In the genomic region with DNA sequence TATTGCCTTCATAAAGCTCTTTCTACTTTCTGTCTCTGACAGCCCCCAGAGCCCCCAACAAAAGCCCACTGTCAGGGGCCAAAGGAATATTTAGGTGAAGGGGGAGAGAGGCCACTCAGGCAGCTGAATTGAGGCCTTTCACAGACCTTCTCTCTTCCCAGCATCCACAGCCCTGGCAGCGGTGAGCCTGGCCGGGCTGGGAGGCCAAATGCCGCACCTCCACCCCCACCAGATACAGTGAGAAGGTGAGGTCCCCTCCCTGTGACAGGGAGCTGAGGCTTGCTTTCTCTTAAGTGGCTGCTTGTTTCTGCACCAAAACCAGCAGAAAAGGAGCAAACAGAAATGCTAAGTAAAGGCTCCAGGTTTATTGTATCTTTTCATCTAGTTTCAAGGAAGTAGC, we compare ENCODE assay signal across 17 cellular contexts.
"Had no signal": no experiment of that assay in that cellular context is flagged by ENCODE, and none has a peak within 500 bp of the region (broad histone marks: within the 10 kb centered on the region; RNA-seq: fewer than 3 reads in every experiment).

No MANE protein-coding gene starts in this region.

- H3K4me3 ChIP-seq: lung, pancreas, testis, upper lobe of left lung had no signal

- H3K9me3 Mint-ChIP-seq: activated CD4-positive, alpha-beta T cell treated with anti-CD3 and anti-CD28 coated beads, Interleukin-2, amount 10 ng/mL, durations not matched to agents 24 days and 14 days; activated CD8-positive, alpha-beta T cell treated with anti-CD3 and anti-CD28 coated beads for 36 hours; activated naive CD4-positive, alpha-beta T cell treated with anti-CD3 and anti-CD28 coated beads for 36 hours; stimulated activated naive CD8-positive, alpha-beta T cell treated with anti-CD3 and anti-CD28 coated beads, Interleukin-15, amount 100 ng/mL, for 72 hours had no signal

- DNase-seq: activated CD4-positive, alpha-beta T cell treated with anti-CD3 and anti-CD28 coated beads, Interleukin-2, amount 10 ng/mL, durations not matched to agents 24 days and 14 days; activated CD8-positive, alpha-beta T cell treated with anti-CD3 and anti-CD28 coated beads for 36 hours; activated naive CD4-positive, alpha-beta T cell treated with anti-CD3 and anti-CD28 coated beads for 36 hours; activated T-cell treated with anti-CD3 and anti-CD28 coated beads, Interleukin-2, amount 50 U/mL, for 4 hours; anterior cingulate cortex; cerebellar nuclear complex; effector CD8-positive, alpha-beta T cell; hypothalamus; pancreas; SK-N-SH; stimulated activated CD4-positive, alpha-beta T cell treated with anti-CD3 and anti-CD28 coated beads, Interleukin-12 subunit alpha, Interleukin-12 subunit beta, amount 100 ng/mL, for 4 hours; stimulated activated CD4-positive, alpha-beta T cell treated with anti-CD3 and anti-CD28 coated beads, Interleukin-1b, Interleukin-23, amount 100 ng/mL, for 48 hours; stimulated activated naive CD8-positive, alpha-beta T cell treated with anti-CD3 and anti-CD28 coated beads, Interleukin-15, amount 100 ng/mL, for 72 hours; upper lobe of left lung had no signal

- H3K36me3 ChIP-seq: pancreas, upper lobe of left lung had no signal

- H3K27ac Mint-ChIP-seq: activated CD4-positive, alpha-beta T cell treated with anti-CD3 and anti-CD28 coated beads, Interleukin-2, amount 10 ng/mL, durations not matched to agents 24 days and 14 days; activated CD8-positive, alpha-beta T cell treated with anti-CD3 and anti-CD28 coated beads for 36 hours; activated naive CD4-positive, alpha-beta T cell treated with anti-CD3 and anti-CD28 coated beads for 36 hours had no signal

- ATAC-seq: activated CD8-positive, alpha-beta T cell treated with anti-CD3 and anti-CD28 coated beads for 36 hours; activated T-cell treated with anti-CD3 and anti-CD28 coated beads, Interleukin-2, amount 50 U/mL, for 4 hours; left lobe of liver; pancreas; stimulated activated naive CD8-positive, alpha-beta T cell treated with anti-CD3 and anti-CD28 coated beads, Interleukin-15, amount 100 ng/mL, for 72 hours had no signal

- H3K4me1 ChIP-seq: pancreas, testis had no signal

- H3K4me3 Mint-ChIP-seq: activated CD4-positive, alpha-beta T cell treated with anti-CD3 and anti-CD28 coated beads, Interleukin-2, amount 10 ng/mL, durations not matched to agents 24 days and 14 days; activated CD8-positive, alpha-beta T cell treated with anti-CD3 and anti-CD28 coated beads for 36 hours; activated naive CD4-positive, alpha-beta T cell treated with anti-CD3 and anti-CD28 coated beads for 36 hours; activated T-cell treated with anti-CD3 and anti-CD28 coated beads, Interleukin-2, amount 50 U/mL, for 4 hours; stimulated activated naive CD8-positive, alpha-beta T cell treated with anti-CD3 and anti-CD28 coated beads, Interleukin-15, amount 100 ng/mL, for 72 hours had no signal

- H3K27me3 ChIP-seq: pancreas, testis, upper lobe of left lung had no signal

- H3K9ac ChIP-seq: SK-N-SH had no signal

- H3K9me3 ChIP-seq: pancreas, SK-N-SH, testis, upper lobe of left lung had no signal

- H3K27ac ChIP-seq: pancreas, testis, upper lobe of left lung had no signal
